In the genomic region with DNA sequence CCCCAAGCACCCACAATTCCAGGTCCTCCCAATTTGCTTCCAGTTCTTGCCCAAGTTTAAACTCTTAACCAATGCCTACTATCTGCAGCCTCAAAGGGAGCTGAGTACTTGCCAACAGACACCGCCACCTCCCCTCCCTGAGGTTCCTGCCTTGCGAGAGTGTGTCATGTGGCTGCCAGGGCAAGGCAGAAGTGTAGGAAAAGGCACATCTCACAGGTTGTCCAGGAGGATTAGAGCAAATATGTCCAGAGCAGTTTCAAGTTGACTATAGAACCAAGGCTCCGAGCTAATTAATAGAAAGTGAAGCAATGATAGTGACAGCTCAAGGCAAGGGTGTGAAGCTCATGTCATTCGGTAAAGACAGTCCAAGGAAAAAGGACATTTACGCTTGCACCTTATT, we compare ENCODE assay signal across 17 cellular contexts.
"Had no signal": no experiment of that assay in that cellular context is flagged by ENCODE, and none has a peak within 500 bp of the region (broad histone marks: within the 10 kb centered on the region; RNA-seq: fewer than 3 reads in every experiment).

No MANE protein-coding gene starts in this region.

- ATAC-seq: left lung; stimulated activated naive CD8-positive, alpha-beta T cell treated with anti-CD3 and anti-CD28 coated beads, Interleukin-15, amount 100 ng/mL, for 72 hours had no signal

- H3K9me3 Mint-ChIP-seq: stimulated activated naive CD8-positive, alpha-beta T cell treated with anti-CD3 and anti-CD28 coated beads, Interleukin-15, amount 100 ng/mL, for 72 hours had no signal

- H3K4me3 ChIP-seq: breast epithelium, dorsolateral prefrontal cortex, esophagus squamous epithelium, left lung, thoracic aorta had no signal

- DNase-seq: activated CD4-positive, alpha-beta T cell treated with anti-CD3 and anti-CD28 coated beads for 4 hours; activated gamma-delta T cell; activated naive CD8-positive, alpha-beta T cell treated with anti-CD3 and anti-CD28 coated beads for 36 hours; activated T-cell treated with anti-CD3 and anti-CD28 coated beads, Interleukin-2, amount 50 U/mL, for 24 hours; aorta; dorsolateral prefrontal cortex; esophagus squamous epithelium; foreskin fibroblast; left lung; mesenchymal stem cell; nephron progenitor cell; stimulated activated CD4-positive, alpha-beta T cell treated with anti-CD3 and anti-CD28 coated beads, Interleukin-4, amount 100 ng/mL, for 1 hour; stimulated activated CD8-positive, alpha-beta memory T cell treated with anti-CD3 and anti-CD28 coated beads, Interleukin-4, amount 100 ng/mL, for 48 hours; stimulated activated naive CD8-positive, alpha-beta T cell treated with anti-CD3 and anti-CD28 coated beads, Interleukin-15, amount 100 ng/mL, for 72 hours had no signal

- H3K4me3 Mint-ChIP-seq: activated naive CD8-positive, alpha-beta T cell treated with anti-CD3 and anti-CD28 coated beads for 36 hours; activated T-cell treated with anti-CD3 and anti-CD28 coated beads, Interleukin-2, amount 50 U/mL, for 24 hours; nephron progenitor cell; stimulated activated naive CD8-positive, alpha-beta T cell treated with anti-CD3 and anti-CD28 coated beads, Interleukin-15, amount 100 ng/mL, for 72 hours had no signal

- H3K4me1 ChIP-seq: breast epithelium had no signal

- H3K36me3 ChIP-seq: breast epithelium, left lung, thoracic aorta had no signal

- H3K27me3 ChIP-seq: breast epithelium, dorsolateral prefrontal cortex, esophagus squamous epithelium, left lung had no signal

- H3K27ac Mint-ChIP-seq: activated naive CD8-positive, alpha-beta T cell treated with anti-CD3 and anti-CD28 coated beads for 36 hours; activated T-cell treated with anti-CD3 and anti-CD28 coated beads, Interleukin-2, amount 50 U/mL, for 24 hours; nephron progenitor cell had no signal

- H3K27ac ChIP-seq: breast epithelium, esophagus squamous epithelium, left lung, thoracic aorta, VCaP had no signal

- H3K9me3 ChIP-seq: breast epithelium, esophagus squamous epithelium, left lung, thoracic aorta had no signal

- H3K27me3 Mint-ChIP-seq: activated naive CD8-positive, alpha-beta T cell treated with anti-CD3 and anti-CD28 coated beads for 36 hours; activated T-cell treated with anti-CD3 and anti-CD28 coated beads, Interleukin-2, amount 50 U/mL, for 24 hours; stimulated activated naive CD8-positive, alpha-beta T cell treated with anti-CD3 and anti-CD28 coated beads, Interleukin-15, amount 100 ng/mL, for 72 hours had no signal
